Comparison of ENCODE assay signal across 8 cellular contexts in the genomic region with DNA sequence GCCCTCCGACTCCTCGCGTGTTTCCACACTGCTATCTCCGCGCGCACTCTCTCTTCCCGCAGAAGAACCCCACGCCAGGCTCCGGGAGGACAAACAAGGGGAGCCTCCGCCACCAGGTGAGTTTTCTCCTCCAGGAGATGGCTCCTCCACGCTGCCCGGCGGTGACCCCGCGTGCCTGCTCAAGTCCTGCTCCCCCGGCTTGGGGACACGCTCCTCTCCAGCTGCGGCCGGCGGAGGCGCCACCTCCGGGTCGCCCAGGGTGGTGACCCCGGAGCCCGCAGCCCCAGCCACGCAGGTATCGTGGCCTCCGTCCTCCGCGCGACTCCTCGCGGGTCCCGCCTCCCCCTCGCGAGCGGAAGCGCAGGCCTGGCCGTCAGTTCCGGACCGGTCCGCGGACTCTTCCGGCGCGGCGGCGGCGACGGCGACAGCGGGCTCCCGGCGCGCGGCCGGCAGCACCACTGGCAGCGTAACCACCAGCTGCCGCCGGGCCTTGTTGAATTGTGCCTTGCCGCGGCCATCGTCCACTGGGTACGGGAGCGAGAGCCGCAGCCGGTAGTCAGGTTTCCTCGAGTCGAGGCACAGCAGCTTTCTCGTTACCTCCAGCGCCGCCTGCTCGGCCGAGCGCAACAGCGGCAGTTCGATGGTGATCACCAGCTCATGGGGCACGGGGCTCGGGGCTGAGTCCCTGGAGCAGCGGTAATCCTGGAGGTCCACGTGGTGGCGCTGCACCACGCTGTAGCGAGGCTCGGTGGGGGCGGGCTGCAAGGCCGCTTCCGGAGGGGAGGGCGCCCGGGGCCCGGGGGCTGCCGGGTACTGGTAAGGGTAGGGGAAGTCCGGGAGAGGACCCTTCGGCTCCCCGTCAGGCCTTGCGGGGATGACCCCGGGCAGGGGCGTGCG. TPM values are rescaled to one million over a fixed set of nuclear protein-coding genes. Genes with fewer than 3 reads are reported as not detected.
DNase-seq lines count a peak whose midpoint lies in the region; ATAC-seq and TF ChIP-seq lines count a peak whose summit lies in the region.

No MANE protein-coding gene starts in this region.

- no peaks in the 10 kb centered on the region for H3K9me2 ChIP-seq in HCT116 (ENCODE audit: insufficient read depth)
- no peaks in the 10 kb centered on the region for H3K9me2 ChIP-seq in MM.1S (replicated peaks; ENCODE audit: insufficient read depth, low read length)

- ATAC-seq in HCT116, result peak; percentile 83

- H3K9me3 ChIP-seq in HCT116 (ENCODE audit: control insufficient read depth in 1 of 2, insufficient read depth in 1 of 2, low read depth in 1 of 2, low read length in 2 of 2) (no peaks in the 10 kb centered on the region), MM.1S (replicated peaks; ENCODE audit: insufficient read depth, low read length) (no peaks in the 10 kb centered on the region), neutrophil (no peaks in the 10 kb centered on the region)

- H3K27ac ChIP-seq in HCT116 (ENCODE audit: low read depth, low read length), result peak overlapping the region; percentile 98
- peak overlapping the region; percentile 94; the same call in 1 of the 2 replicates for H3K27ac ChIP-seq in MM.1S (ENCODE audit: low read length)
- peak overlapping the region; percentile 96 for H3K27ac ChIP-seq in neutrophil
- peak overlapping the region; percentile 95 for H3K27ac ChIP-seq in substantia nigra (ENCODE audit: low read depth, low read length, poor library complexity, severe bottlenecking)

- H3K4me2 ChIP-seq in HCT116 (ENCODE audit: low read length) (peak overlapping the region; percentile 87), MM.1S (ENCODE audit: low read depth, low read length) (peak overlapping the region; percentile 73)

- POLR2A ChIA-PET in HCT116 (lab: Charles Lee), result interaction anchor here (0.7 to 2.7 kb wide), 10 partner anchors 9 to 370 kb away, joined by 3 to 17 read pairs (median 4); a partner anchor contains a TSS

- no TSS peak for BruUV-seq in HCT116 (replicated peaks; lab: Mats Ljungman, UMichigan)

- H3K9ac ChIP-seq in HCT116 (ENCODE audit: low read length), result peak overlapping the region; percentile 98
- peak overlapping the region; percentile 93 for H3K9ac ChIP-seq in MM.1S (ENCODE audit: low read length)

- H2AFZ ChIP-seq in HCT116 (ENCODE audit: low read depth, low read length, poor library complexity, severe bottlenecking), result no peak overlapping the region
- peak overlapping the region; percentile 35 for H2AFZ ChIP-seq in MM.1S (ENCODE audit: low read length)

- H3K79me2 ChIP-seq in HCT116 (ENCODE audit: insufficient read depth, low read length) (peaks cover 95% of the 10 kb centered on the region), MM.1S (ENCODE audit: low read length) (peaks cover 32% of the 10 kb centered on the region)

- H4K20me1 ChIP-seq in HCT116 (ENCODE audit: insufficient read depth), result no peaks in the 10 kb centered on the region; the same call in 1 of the 2 replicates
- no peaks in the 10 kb centered on the region for H4K20me1 ChIP-seq in MM.1S (ENCODE audit: insufficient read depth, low read length)

- H3K27me3 ChIP-seq in HCT116 (ENCODE audit: insufficient read depth, low read length), result no peaks in the 10 kb centered on the region
- H3K27me3 ChIP-seq in MM.1S (replicated peaks; ENCODE audit: insufficient read depth, low read length), result no peaks in the 10 kb centered on the region
- H3K27me3 ChIP-seq in neutrophil, result no peaks in the 10 kb centered on the region

- peak; percentile 91 for TF ChIP-seq RAD21 in HCT116 (IDR thresholded peaks at IDR 0.05; ENCODE audit: low read depth)

- RAD21 ChIA-PET in HCT116 (lab: Charles Lee; ENCODE audit: low non-redundant PET in 1 of 2, low total read pairs in 2 of 2, uncharacterized antibody in 2 of 2, unreplicated experiment in 2 of 2), result interaction anchor here (1.0 to 1.1 kb wide), 2 partner anchors 14 to 134 kb away, joined by 3 to 5 read pairs; a partner anchor contains a TSS

- CTCF ChIA-PET in HCT116 (lab: Charles Lee), result interaction anchor here (0.6 to 2.1 kb wide), 23 partner anchors 8 to 471 kb away, joined by 3 to 17 read pairs (median 5); a partner anchor contains a TSS

- H3K4me3 ChIP-seq in HCT116 (replicated peaks in 1 of 2; ENCODE audit: low read depth in 1 of 2, low read length in 2 of 2), result peak overlapping the region; percentile 83 to 95
- H3K4me3 ChIP-seq in MM.1S (ENCODE audit: low read length), result peak overlapping the region; percentile 81
- H3K4me3 ChIP-seq in neutrophil (ENCODE audit: low read depth in 1 of 2, low read length in 1 of 2), result peak overlapping the region; percentile 90 to 91

- peak; percentile 54 for DNase-seq in GM04503 (ENCODE audit: low read depth)
- DNase-seq in HCT116 (ENCODE audit: low read depth, low spot score), result peak; percentile 88
- DNase-seq in MM.1S, result peak; percentile 85
- peak; percentile 84 for DNase-seq in SHP77 treated with DMSO at 0.1 percent for 48 hours (lab: John Stamatoyannopoulos, UW)
- DNase-seq in activated gamma-delta T cell treated with anti-CD3 and anti-CD28 coated beads, Interleukin-2, amount 50 U/mL, for 16 hours (ENCODE audit: low read depth), result peak; percentile 89
- DNase-seq in foreskin melanocyte, result peak; percentile 93
- DNase-seq in substantia nigra (lab: John Stamatoyannopoulos, UW), result peak; percentile 72 to 95 (median 90)

- TF ChIP-seq CTCF in HCT116 (IDR thresholded peaks at IDR 0.05 in 2 of 3, conservative IDR thresholded peaks at IDR 0.05 in 1 of 3; ENCODE audit: borderline replicate concordance in 1 of 3, insufficient read depth in 1 of 3, low read depth in 2 of 3, low read length in 2 of 3) (peak; percentile 77 to 87 (median 84)), MM.1S (IDR thresholded peaks at IDR 0.05; ENCODE audit: low read length) (peak; percentile 56), neutrophil (IDR thresholded peaks at IDR 0.05) (peak; percentile 73)

- peaks cover 6 to 16% of the 10 kb centered on the region in 2 experiments; a peak in 2 of 4 replicates for H3K36me3 ChIP-seq in HCT116 (ENCODE audit: control insufficient read depth in 1 of 2, insufficient read depth in 2 of 2, low read length in 2 of 2)
- no peaks in the 10 kb centered on the region for H3K36me3 ChIP-seq in MM.1S (replicated peaks; ENCODE audit: insufficient read depth, low read length)
- no peaks in the 10 kb centered on the region for H3K36me3 ChIP-seq in neutrophil

- TF ChIP-seq POLR2A in HCT116 (IDR thresholded peaks at IDR 0.05; ENCODE audit: borderline replicate concordance, extremely low read depth, insufficient read depth, insufficient read length), result peak; percentile 60

- peaks cover 10% of the 10 kb centered on the region for H3F3A ChIP-seq in MM.1S (ENCODE audit: insufficient read depth, low read length)

- H3K4me1 ChIP-seq in HCT116 (ENCODE audit: control insufficient read depth in 1 of 2, insufficient read depth in 2 of 2, low read length in 2 of 2), result peaks cover 6 to 21% of the 10 kb centered on the region in 2 experiments
- no peaks in the 10 kb centered on the region for H3K4me1 ChIP-seq in MM.1S (ENCODE audit: low read length)
- H3K4me1 ChIP-seq in neutrophil (ENCODE audit: control insufficient read depth in 1 of 2, insufficient read depth in 1 of 2, low read depth in 1 of 2, low read length in 1 of 2), result peaks cover 25 to 30% of the 10 kb centered on the region in 2 experiments

- intact Hi-C loops in HCT116 (cut with micrococcal nuclease), result loop anchor here (1.0 to 5.0 kb wide), 4 partner anchors 134 to 219 kb away; a partner anchor contains a TSS

TF ChIP-seq in HCT116, 20 proteins besides CTCF, POLR2A, EP300 and RAD21 (continues in another document):
- TF ChIP-seq, protein P1, sequence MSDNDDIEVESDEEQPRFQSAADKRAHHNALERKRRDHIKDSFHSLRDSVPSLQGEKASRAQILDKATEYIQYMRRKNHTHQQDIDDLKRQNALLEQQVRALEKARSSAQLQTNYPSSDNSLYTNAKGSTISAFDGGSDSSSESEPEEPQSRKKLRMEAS (IDR thresholded peaks at IDR 0.05), result peak; percentile 80
- TF ChIP-seq CEBPB (IDR thresholded peaks at IDR 0.05; ENCODE audit: low read depth) (no peak), POLR2AphosphoS5 (IDR thresholded peaks at IDR 0.05; ENCODE audit: low read depth, low read length) (peak; percentile 79), EZH2phosphoT487 (IDR thresholded peaks at IDR 0.05; ENCODE audit: borderline replicate concordance) (no peak), EGR1 (IDR thresholded peaks at IDR 0.05; ENCODE audit: low read depth) (peak; percentile 92), CBX3 (IDR thresholded peaks at IDR 0.05; ENCODE audit: low read depth) (peak; percentile 76), SRF (IDR thresholded peaks at IDR 0.05; ENCODE audit: low read depth) (0 out of 2 replicates have a peak, but pooled peaks have one; percentile 21)
- TF ChIP-seq, protein P2, sequence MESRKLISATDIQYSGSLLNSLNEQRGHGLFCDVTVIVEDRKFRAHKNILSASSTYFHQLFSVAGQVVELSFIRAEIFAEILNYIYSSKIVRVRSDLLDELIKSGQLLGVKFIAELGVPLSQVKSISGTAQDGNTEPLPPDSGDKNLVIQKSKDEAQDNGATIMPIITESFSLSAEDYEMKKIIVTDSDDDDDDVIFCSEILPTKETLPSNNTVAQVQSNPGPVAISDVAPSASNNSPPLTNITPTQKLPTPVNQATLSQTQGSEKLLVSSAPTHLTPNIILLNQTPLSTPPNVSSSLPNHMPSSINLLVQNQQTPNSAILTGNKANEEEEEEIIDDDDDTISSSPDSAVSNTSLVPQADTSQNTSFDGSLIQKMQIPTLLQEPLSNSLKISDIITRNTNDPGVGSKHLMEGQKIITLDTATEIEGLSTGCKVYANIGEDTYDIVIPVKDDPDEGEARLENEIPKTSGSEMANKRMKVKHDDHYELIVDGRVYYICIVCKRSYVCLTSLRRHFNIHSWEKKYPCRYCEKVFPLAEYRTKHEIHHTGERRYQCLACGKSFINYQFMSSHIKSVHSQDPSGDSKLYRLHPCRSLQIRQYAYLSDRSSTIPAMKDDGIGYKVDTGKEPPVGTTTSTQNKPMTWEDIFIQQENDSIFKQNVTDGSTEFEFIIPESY (IDR thresholded peaks at IDR 0.05; ENCODE audit: extremely low read depth, insufficient replicate concordance, low read length), result peak; percentile 31

RNA-seq across cellular contexts. Expression of a gene that starts 1.1 kb away (rescaled TPM):
- total RNA-seq in HCT116 (2021; ENCODE audit: unreplicated experiment), result 13.7 TPM
- 6.0 and 6.9 TPM in 2 replicates for polyA plus RNA-seq in HCT116 (2012)

RNA-seq across cellular contexts. Expression of a gene that starts 13.3 kb away (rescaled TPM):
- 22.9 TPM for total RNA-seq in HCT116 (2021; ENCODE audit: unreplicated experiment)
- polyA plus RNA-seq in HCT116 (2012), result 8.5 and 12.1 TPM in 2 replicates

RNA-seq across cellular contexts. Expression of a gene that starts 13.5 kb away (rescaled TPM):
- total RNA-seq in HCT116 (2021; ENCODE audit: unreplicated experiment), result 212 TPM
- polyA plus RNA-seq in HCT116 (2012), result 349 and 403 TPM in 2 replicates

RNA-seq across cellular contexts. Expression of a gene that starts 35.2 kb away (rescaled TPM):
- total RNA-seq in HCT116 (2021; ENCODE audit: unreplicated experiment), result 34.6 TPM
- 13.1 and 20.6 TPM in 2 replicates for polyA plus RNA-seq in HCT116 (2012)

RNA-seq across cellular contexts. Expression of a gene that starts 47.7 kb away (rescaled TPM):
- total RNA-seq in HCT116 (2021; ENCODE audit: unreplicated experiment), result 1,825 TPM
- polyA plus RNA-seq in HCT116 (2012), result 5,659 and 7,428 TPM in 2 replicates

Comparison
In these comparisons a context has a peak if more than half of its experiments do, and no peak if none do; other contexts are left out.
1. Peak in every context shown above with its lines: DNase-seq, ATAC-seq, H3K4me3 ChIP-seq and H3K27ac ChIP-seq.